Comparison of ENCODE assay signal across 8 cellular contexts in the genomic region with DNA sequence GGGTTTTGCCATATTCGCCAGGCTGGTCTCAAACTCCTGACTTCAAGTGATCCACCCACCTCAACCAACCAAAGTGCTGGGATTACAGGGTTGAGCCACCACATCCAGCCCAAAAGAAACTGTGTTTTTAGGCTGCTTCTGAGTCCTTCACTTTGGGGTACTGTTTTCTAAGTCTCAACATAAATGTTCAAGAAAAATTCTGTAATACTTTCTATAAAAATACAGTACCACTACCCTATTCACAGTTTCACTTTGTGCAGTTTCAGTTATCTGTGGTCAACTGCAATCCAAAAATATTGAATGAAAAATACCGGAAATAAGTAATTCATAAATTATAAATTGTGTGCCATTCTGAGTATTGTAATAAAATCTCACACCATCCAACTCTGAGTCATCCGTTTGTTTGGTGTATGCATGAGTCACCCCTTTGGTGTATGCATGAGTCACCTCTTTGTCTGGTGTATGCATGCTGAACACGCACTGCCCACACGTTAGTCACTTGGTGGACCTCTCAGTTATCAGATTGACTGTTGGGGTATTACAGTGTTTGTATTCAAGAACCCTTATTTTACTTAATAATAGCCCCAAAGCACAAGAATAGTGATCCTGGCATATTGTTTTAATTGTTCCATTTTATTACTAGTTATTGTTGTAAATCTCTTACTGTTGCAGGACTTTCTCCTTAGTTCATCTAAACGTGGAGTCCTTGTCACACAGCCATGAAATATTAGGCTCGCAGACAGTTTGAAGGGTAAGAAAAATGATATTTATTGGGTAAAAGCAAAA.
A peak's percentile ranks its signal among the peaks of the same experiment; 100 is the strongest.
DNase-seq lines count a peak whose midpoint lies in the region; ATAC-seq and TF ChIP-seq lines count a peak whose summit lies in the region.

No MANE protein-coding gene starts in this region.

- H3K9me3 Mint-ChIP-seq in activated CD8-positive, alpha-beta T cell treated with anti-CD3 and anti-CD28 coated beads for 36 hours: peaks cover 10% of the 10 kb centered on the region
- H3K9me3 Mint-ChIP-seq in activated CD8-positive, alpha-beta T cell treated with anti-CD3 and anti-CD28 coated beads, Interleukin-2, amount 10 ng/mL, durations not matched to agents 7 days and 5 days (ENCODE audit: insufficient read depth): peaks cover 6% of the 10 kb centered on the region
- H3K9me3 Mint-ChIP-seq in activated T-helper 2 cell treated with anti-CD3 and anti-CD28 coated beads, Interferon-gamma antibody, Interleukin-2, Interleukin-4, amounts not matched to agents 10 μg/mL and 5 μg/mL and 100 μg/mL, durations not matched to agents 14 hours and 24 hours and 36 hours: peaks cover 31% of the 10 kb centered on the region

- WGBS in esophagus squamous epithelium, 2 donors: 31 to 36% methylated on average over 7 of the region's 7 CpGs

- H3K4me1 Mint-ChIP-seq in activated CD8-positive, alpha-beta T cell treated with anti-CD3 and anti-CD28 coated beads for 36 hours (ENCODE audit: low read depth): no peaks in the 10 kb centered on the region
- no peaks in the 10 kb centered on the region for H3K4me1 Mint-ChIP-seq in activated CD8-positive, alpha-beta T cell treated with anti-CD3 and anti-CD28 coated beads, Interleukin-2, amount 10 ng/mL, durations not matched to agents 7 days and 5 days (ENCODE audit: low read depth)
- H3K4me1 Mint-ChIP-seq in activated T-helper 2 cell treated with anti-CD3 and anti-CD28 coated beads, Interferon-gamma antibody, Interleukin-2, Interleukin-4, amounts not matched to agents 10 μg/mL and 5 μg/mL and 100 μg/mL, durations not matched to agents 14 hours and 24 hours and 36 hours (ENCODE audit: low read depth): no peaks in the 10 kb centered on the region

- intact Hi-C loops in activated CD8-positive, alpha-beta T cell treated with anti-CD3 and anti-CD28 coated beads for 36 hours (cut with micrococcal nuclease): no loop called here
- intact Hi-C loops in esophagus squamous epithelium (cut with DNase I): no loop called here
- intact Hi-C loops in activated T-helper 2 cell treated with anti-CD3 and anti-CD28 coated beads, Interferon-gamma antibody, Interleukin-2, Interleukin-4, amounts not matched to agents 10 μg/mL and 5 μg/mL and 100 μg/mL, durations not matched to agents 14 hours and 24 hours and 36 hours (cut with micrococcal nuclease): no loop called here

- TF ChIP-seq CTCF in activated CD8-positive, alpha-beta T cell treated with anti-CD3 and anti-CD28 coated beads for 36 hours (IDR thresholded peaks at IDR 0.05): no peak
- TF ChIP-seq CTCF in esophagus squamous epithelium (IDR thresholded peaks at IDR 0.05): no peak

- H3K27me3 ChIP-seq in esophagus squamous epithelium: no peaks in the 10 kb centered on the region

- no peak overlapping the region for H3K4me3 Mint-ChIP-seq in activated CD8-positive, alpha-beta T cell treated with anti-CD3 and anti-CD28 coated beads for 36 hours
- H3K4me3 Mint-ChIP-seq in activated CD8-positive, alpha-beta T cell treated with anti-CD3 and anti-CD28 coated beads, Interleukin-2, amount 10 ng/mL, durations not matched to agents 7 days and 5 days: no peak overlapping the region
- H3K4me3 Mint-ChIP-seq in activated T-helper 2 cell treated with anti-CD3 and anti-CD28 coated beads, Interferon-gamma antibody, Interleukin-2, Interleukin-4, amounts not matched to agents 10 μg/mL and 5 μg/mL and 100 μg/mL, durations not matched to agents 14 hours and 24 hours and 36 hours (ENCODE audit: low read depth): no peak overlapping the region

- CTCF ChIA-PET in activated CD8-positive, alpha-beta T cell treated with anti-CD3 and anti-CD28 coated beads for 36 hours (lab: Charles Lee): no interaction called here
- CTCF ChIA-PET in activated CD8-positive, alpha-beta T cell treated with anti-CD3 and anti-CD28 coated beads, Interleukin-2, amount 10 ng/mL, durations not matched to agents 7 days and 5 days (lab: Charles Lee): no interaction called here

- H3K4me3 ChIP-seq in esophagus squamous epithelium: no peak overlapping the region

- H3K27ac Mint-ChIP-seq in activated CD8-positive, alpha-beta T cell treated with anti-CD3 and anti-CD28 coated beads for 36 hours: no peak overlapping the region
- H3K27ac Mint-ChIP-seq in activated CD8-positive, alpha-beta T cell treated with anti-CD3 and anti-CD28 coated beads, Interleukin-2, amount 10 ng/mL, durations not matched to agents 7 days and 5 days: no peak overlapping the region
- H3K27ac Mint-ChIP-seq in activated T-helper 2 cell treated with anti-CD3 and anti-CD28 coated beads, Interferon-gamma antibody, Interleukin-2, Interleukin-4, amounts not matched to agents 10 μg/mL and 5 μg/mL and 100 μg/mL, durations not matched to agents 14 hours and 24 hours and 36 hours: no peak overlapping the region

- TF ChIP-seq POLR2A in esophagus squamous epithelium (IDR thresholded peaks at IDR 0.05): no peak

- DNase-seq in activated CD8-positive, alpha-beta T cell treated with anti-CD3 and anti-CD28 coated beads for 36 hours: peak; percentile 55
- DNase-seq in activated CD8-positive, alpha-beta T cell treated with anti-CD3 and anti-CD28 coated beads, Interleukin-2, amount 10 ng/mL, durations not matched to agents 7 days and 5 days: no peak
- DNase-seq in SIG-M5 (lab: John Stamatoyannopoulos, UW) (peak; percentile 38), foreskin melanocyte (peak; percentile 94), esophagus squamous epithelium (lab: John Stamatoyannopoulos, UW) (no peak), DMS114 treated with DMSO at 0.1 percent for 48 hours (lab: John Stamatoyannopoulos, UW; ENCODE audit: unreplicated experiment) (no peak)
- no peak for DNase-seq in activated T-helper 2 cell treated with anti-CD3 and anti-CD28 coated beads, Interferon-gamma antibody, Interleukin-2, Interleukin-4, amounts not matched to agents 10 μg/mL and 5 μg/mL and 100 μg/mL, durations not matched to agents 14 hours and 24 hours and 36 hours (ENCODE audit: low spot score)

- no peaks in the 10 kb centered on the region for H3K4me1 ChIP-seq in esophagus squamous epithelium

- POLR2A ChIA-PET in activated CD8-positive, alpha-beta T cell treated with anti-CD3 and anti-CD28 coated beads for 36 hours (lab: Charles Lee): no interaction called here
- POLR2A ChIA-PET in activated CD8-positive, alpha-beta T cell treated with anti-CD3 and anti-CD28 coated beads, Interleukin-2, amount 10 ng/mL, durations not matched to agents 7 days and 5 days (lab: Charles Lee): no interaction called here

- H3K27ac ChIP-seq in esophagus squamous epithelium: no peak overlapping the region

- H3K27me3 Mint-ChIP-seq in activated CD8-positive, alpha-beta T cell treated with anti-CD3 and anti-CD28 coated beads for 36 hours: no peaks in the 10 kb centered on the region
- no peaks in the 10 kb centered on the region for H3K27me3 Mint-ChIP-seq in activated CD8-positive, alpha-beta T cell treated with anti-CD3 and anti-CD28 coated beads, Interleukin-2, amount 10 ng/mL, durations not matched to agents 7 days and 5 days (ENCODE audit: low read depth)
- H3K27me3 Mint-ChIP-seq in activated T-helper 2 cell treated with anti-CD3 and anti-CD28 coated beads, Interferon-gamma antibody, Interleukin-2, Interleukin-4, amounts not matched to agents 10 μg/mL and 5 μg/mL and 100 μg/mL, durations not matched to agents 14 hours and 24 hours and 36 hours (ENCODE audit: low read depth): no peaks in the 10 kb centered on the region

- H3K36me3 ChIP-seq in esophagus squamous epithelium: no peaks in the 10 kb centered on the region

- H3K9me3 ChIP-seq in esophagus squamous epithelium: no peaks in the 10 kb centered on the region

- H3K36me3 Mint-ChIP-seq in activated CD8-positive, alpha-beta T cell treated with anti-CD3 and anti-CD28 coated beads for 36 hours (ENCODE audit: low read depth): no peaks in the 10 kb centered on the region
- no peaks in the 10 kb centered on the region for H3K36me3 Mint-ChIP-seq in activated CD8-positive, alpha-beta T cell treated with anti-CD3 and anti-CD28 coated beads, Interleukin-2, amount 10 ng/mL, durations not matched to agents 7 days and 5 days (ENCODE audit: low read depth)
- no peaks in the 10 kb centered on the region for H3K36me3 Mint-ChIP-seq in activated T-helper 2 cell treated with anti-CD3 and anti-CD28 coated beads, Interferon-gamma antibody, Interleukin-2, Interleukin-4, amounts not matched to agents 10 μg/mL and 5 μg/mL and 100 μg/mL, durations not matched to agents 14 hours and 24 hours and 36 hours (ENCODE audit: low read depth)

- peak; percentile 94 for ATAC-seq in activated CD8-positive, alpha-beta T cell treated with anti-CD3 and anti-CD28 coated beads for 36 hours
- ATAC-seq in activated CD8-positive, alpha-beta T cell treated with anti-CD3 and anti-CD28 coated beads, Interleukin-2, amount 10 ng/mL, durations not matched to agents 7 days and 5 days: no peak
- peak; percentile 99 for ATAC-seq in HG03442 (IDR thresholded peaks at IDR 0.05; ENCODE audit: unreplicated experiment)

Comparison
In these comparisons a context has a peak if more than half of its experiments do, and no peak if none do; other contexts are left out.
1. DNase-seq: peak in activated CD8-positive, alpha-beta T cell treated with anti-CD3 and anti-CD28 coated beads for 36 hours (single experiment), SIG-M5 (single experiment) and foreskin melanocyte (single experiment); none in activated CD8-positive, alpha-beta T cell treated with anti-CD3 and anti-CD28 coated beads, Interleukin-2, amount 10 ng/mL, durations not matched to agents 7 days and 5 days (single experiment), esophagus squamous epithelium (single experiment), DMS114 treated with DMSO at 0.1 percent for 48 hours (single experiment) and activated T-helper 2 cell treated with anti-CD3 and anti-CD28 coated beads, Interferon-gamma antibody, Interleukin-2, Interleukin-4, amounts not matched to agents 10 μg/mL and 5 μg/mL and 100 μg/mL, durations not matched to agents 14 hours and 24 hours and 36 hours (single experiment).